Comparison of ENCODE assay signal across 8 cellular contexts in genomic region chr17:75514299-75515228, GRCh38.
DNase-seq lines count a peak whose midpoint lies in the region; ATAC-seq, FAIRE-seq and TF ChIP-seq lines count a peak whose summit lies in the region.

No MANE protein-coding gene starts in this region.

- FAIRE-seq in RCC 7860 (lab: Jason Lieb, UNC) (no peak), H54 (lab: Jason Lieb, UNC) (no peak)

- H3K27me3 ChIP-seq in muscle layer of colon (ENCODE audit: control insufficient read depth in 1 of 2, insufficient read depth in 2 of 2, low read length in 2 of 2), result no peaks in the 10 kb centered on the region

- peak overlapping the region; percentile 95 for H3K4me3 ChIP-seq in muscle layer of colon (ENCODE audit: low read depth in 1 of 2, low read length in 2 of 2)

- peaks cover 18 to 20% of the 10 kb centered on the region in 2 donors for H3K4me1 Mint-ChIP-seq in effector memory CD8-positive, alpha-beta T cell (ENCODE audit: low read depth in 2 of 2)

- H3K9ac ChIP-seq in muscle layer of colon (ENCODE audit: low read length), result peak overlapping the region; percentile 46

- peak overlapping the region; percentile 35 to 50 for H3K4me3 Mint-ChIP-seq in effector memory CD8-positive, alpha-beta T cell

- H3K27ac ChIP-seq in muscle layer of colon (ENCODE audit: low read depth, low read length), result peak overlapping the region; percentile 86

- H3K9me3 ChIP-seq in muscle layer of colon (ENCODE audit: low read length), result no peaks in the 10 kb centered on the region

- no peak for TF ChIP-seq POLR2A in H54 (IDR thresholded peaks at IDR 0.05; ENCODE audit: low read depth, low read length)

- peak; percentile 37 for DNase-seq in EH (ENCODE audit: low read depth)
- DNase-seq in RCC 7860 (ENCODE audit: low spot score), result peak; percentile 32
- DNase-seq in effector memory CD8-positive, alpha-beta T cell, result no peak
- no peak for DNase-seq in H54 (ENCODE audit: insufficient read length, low spot score)
- no peak for DNase-seq in AG08395 (ENCODE audit: low spot score)
- no peak for DNase-seq in middle frontal gyrus (ENCODE audit: extremely low spot score, low spot score)

- H3K36me3 ChIP-seq in muscle layer of colon (ENCODE audit: insufficient read depth, low read length), result peaks cover 16% of the 10 kb centered on the region

- H3K27me3 Mint-ChIP-seq in effector memory CD8-positive, alpha-beta T cell, result no peaks in the 10 kb centered on the region

- H3K9me3 Mint-ChIP-seq in effector memory CD8-positive, alpha-beta T cell, result no peaks in the 10 kb centered on the region

- peaks cover 35% of the 10 kb centered on the region for H3K36me3 Mint-ChIP-seq in effector memory CD8-positive, alpha-beta T cell (ENCODE audit: insufficient read depth)

- H3K27ac Mint-ChIP-seq in effector memory CD8-positive, alpha-beta T cell, result no peak overlapping the region

- peaks cover 42% of the 10 kb centered on the region for H3K4me1 ChIP-seq in muscle layer of colon (ENCODE audit: insufficient read depth, low read length)

- no peak for ATAC-seq in effector memory CD8-positive, alpha-beta T cell (replicated peaks)
- ATAC-seq in HG03469 (IDR thresholded peaks at IDR 0.05; ENCODE audit: unreplicated experiment), result no peak

Comparison
In these comparisons a context has a peak if more than half of its experiments do, and no peak if none do; other contexts are left out.
1. DNase-seq: peak in EH (single experiment) and RCC 7860 (single experiment); none in effector memory CD8-positive, alpha-beta T cell (0 of 3), H54 (single experiment), AG08395 (single experiment) and middle frontal gyrus (single experiment).